In genomic region chr1:22053018-22053860, GRCh38 we compare ENCODE assay signal across 8 cellular contexts. TPM values are rescaled to one million over a fixed set of nuclear protein-coding genes. Genes with fewer than 3 reads are reported as not detected.
DNase-seq lines count a peak whose midpoint lies in the region; ATAC-seq and TF ChIP-seq lines count a peak whose summit lies in the region.

No MANE protein-coding gene starts in this region.

- peak; percentile 24 for ATAC-seq in GM21526 (IDR thresholded peaks at IDR 0.05; ENCODE audit: low FRiP score, unreplicated experiment)

- TF ChIP-seq RAD21 in SK-N-SH (IDR thresholded peaks at IDR 0.05; ENCODE audit: low read length): no peak

- peaks cover 2 to 30% of the 10 kb centered on the region in 2 experiments for H3K36me3 ChIP-seq in SK-N-SH (replicated peaks in 1 of 2; ENCODE audit: control insufficient read depth in 1 of 2, insufficient read depth in 2 of 2, low read length in 1 of 2)
- H3K36me3 ChIP-seq in adipocyte (ENCODE audit: control insufficient read depth, insufficient read depth, low read length, severe bottlenecking): peaks cover 8% of the 10 kb centered on the region
- H3K36me3 ChIP-seq in ovary: no peaks in the 10 kb centered on the region

- H3K9me2 ChIP-seq in SK-N-SH: no peaks in the 10 kb centered on the region

- peaks cover 10% of the 10 kb centered on the region for H3F3A ChIP-seq in SK-N-SH (replicated peaks; ENCODE audit: insufficient read depth)

- no peaks in the 10 kb centered on the region for H3K27me3 ChIP-seq in SK-N-SH (ENCODE audit: insufficient read depth)
- H3K27me3 ChIP-seq in adipocyte (replicated peaks; ENCODE audit: control insufficient read depth, insufficient read depth, low read length): no peaks in the 10 kb centered on the region
- H3K27me3 ChIP-seq in ovary: no peaks in the 10 kb centered on the region

- peak; percentile 78 for DNase-seq in D341Med (ENCODE audit: low spot score)
- peak; percentile 53 for DNase-seq in HuH-7 (ENCODE audit: low spot score)
- DNase-seq in SK-N-SH: peak; percentile 88
- DNase-seq in adipocyte (ENCODE audit: low read depth): peak; percentile 83
- peak; percentile 84 for DNase-seq in cardiac septum (ENCODE audit: low spot score)
- peak; percentile 61 to 78 (median 70) for DNase-seq in ovary
- DNase-seq in NCI-H774 (lab: John Stamatoyannopoulos, UW): no peak

- H3K4me3 ChIP-seq in SK-N-SH (ENCODE audit: low read depth in 2 of 2, low read length in 1 of 2) (peak overlapping the region; percentile 70 to 86), adipocyte (ENCODE audit: low read length) (peak overlapping the region; percentile 97), ovary (peak overlapping the region; percentile 95)

- H3K27ac ChIP-seq in SK-N-SH (ENCODE audit: low read depth in 2 of 2, low read length in 1 of 2) (peak overlapping the region; percentile 88 to 92), ovary (peak overlapping the region; percentile 100)

- H3K4me2 ChIP-seq in SK-N-SH: peak overlapping the region; percentile 94

- TF ChIP-seq EP300 in SK-N-SH (IDR thresholded peaks at IDR 0.05; ENCODE audit: borderline replicate concordance in 1 of 2, low read depth in 1 of 2, low read length in 1 of 2) (no peak), ovary (IDR thresholded peaks at IDR 0.05) (no peak)

- CTCF ChIA-PET in SK-N-SH (lab: Yijun Ruan, JAX): interaction anchor here (1.0 to 1.7 kb wide), 3 partner anchors 19 to 52 kb away, joined by 3 to 7 read pairs (median 4); no protein-coding TSS in a partner anchor

- H3K9ac ChIP-seq in SK-N-SH (peak overlapping the region; percentile 99), adipocyte (ENCODE audit: low read length) (peak overlapping the region; percentile 91)

- no peaks in the 10 kb centered on the region for H3K9me3 ChIP-seq in SK-N-SH
- H3K9me3 ChIP-seq in adipocyte (ENCODE audit: control insufficient read depth, low read length): no peaks in the 10 kb centered on the region
- H3K9me3 ChIP-seq in ovary: no peaks in the 10 kb centered on the region

- 2% methylated on average over 21 of the region's 70 CpGs for WGBS in SK-N-SH (ENCODE audit: low lambda C conversion rate)
- WGBS in ovary, 3 donors: 0 to 1% (median 1%) methylated on average over 32 to 65 of the region's 70 CpGs

- TF ChIP-seq POLR2A in ovary (IDR thresholded peaks at IDR 0.05): no peak

- peaks cover 49% of the 10 kb centered on the region for H4K20me1 ChIP-seq in SK-N-SH (ENCODE audit: insufficient read depth)

- peaks cover 55% of the 10 kb centered on the region for H3K79me2 ChIP-seq in SK-N-SH (ENCODE audit: insufficient read depth)

- intact Hi-C loops in cardiac septum (cut with DNase I) (no loop called here), ovary (cut with DNase I) (no loop called here)

- no peak overlapping the region for H2AFZ ChIP-seq in SK-N-SH (ENCODE audit: low read depth)

- peaks cover 0 to 5% of the 10 kb centered on the region in 2 experiments; a peak in 3 of 4 replicates for H3K4me1 ChIP-seq in SK-N-SH (ENCODE audit: control insufficient read depth in 1 of 2, insufficient read depth in 2 of 2, low read depth in 1 of 2, low read length in 1 of 2)
- peaks cover 49% of the 10 kb centered on the region for H3K4me1 ChIP-seq in adipocyte (ENCODE audit: control insufficient read depth, insufficient read depth, low read length)
- peaks cover 11% of the 10 kb centered on the region for H3K4me1 ChIP-seq in ovary (ENCODE audit: insufficient read depth)

- TF ChIP-seq CTCF in SK-N-SH (IDR thresholded peaks at IDR 0.05): no peak
- TF ChIP-seq CTCF in ovary (IDR thresholded peaks at IDR 0.05): no peak

- POLR2A ChIA-PET in SK-N-SH (lab: Yijun Ruan, JAX): interaction anchor here (0.6 to 2.8 kb wide), 5 partner anchors 21 to 398 kb away, joined by 3 to 29 read pairs (median 3); no protein-coding TSS in a partner anchor

TF ChIP-seq in SK-N-SH, 30 proteins besides CTCF, POLR2A, EP300 and RAD21:
- TF ChIP-seq SIN3A (IDR thresholded peaks at IDR 0.05; ENCODE audit: borderline replicate concordance, low read depth, low read length): 0 out of 2 replicates have a peak, but pooled peaks have one; percentile 7
- TF ChIP-seq TAF1 (IDR thresholded peaks at IDR 0.05; ENCODE audit: borderline replicate concordance, low read depth, low read length): peak; percentile 63; the same call in 1 of the 2 replicates
- TF ChIP-seq NFIC (IDR thresholded peaks at IDR 0.05; ENCODE audit: borderline replicate concordance): no peak

RNA-seq across cellular contexts. Expression of gene CDC42, which starts 0.7 kb away (rescaled TPM):
- polyA plus RNA-seq in SK-N-SH (2012; rRNA removed) (113 and 148 TPM in 2 replicates), ovary (100 to 1,000 TPM; 113 to 238 TPM)
- polyA plus RNA-seq in SK-N-SH (2012; cell fraction: cytosol; rRNA removed): 170 and 181 TPM in 2 replicates
- polyA plus RNA-seq in SK-N-SH (2012; cell fraction: nucleus; rRNA removed): 43.6 and 77.8 TPM in 2 replicates
- total RNA-seq in cardiac septum (164 TPM), ovary (100 to 1,000 TPM; 111 to 238 (median 200) TPM)

RNA-seq across cellular contexts. Expression of gene CELA3A, which starts 51.8 kb away (rescaled TPM):
- polyA plus RNA-seq in SK-N-SH (2012; rRNA removed) (not detected in 2 replicates), ovary (under 1 TPM in 1 of 2 donors, not detected in 1; 0.12 TPM)
- not detected in 2 replicates for polyA plus RNA-seq in SK-N-SH (2012; cell fraction: cytosol; rRNA removed)
- polyA plus RNA-seq in SK-N-SH (2012; cell fraction: nucleus; rRNA removed): not detected in 2 replicates
- total RNA-seq in cardiac septum (not detected), ovary (10 to 100 TPM in 2 of 7 donors, 1 to 10 TPM in 1, under 1 TPM in 1, not detected in 3; 0.42 to 25.4 (median 14.1) TPM)
